Comparison of ENCODE assay signal across 10 cellular contexts in genomic region chr17:72602517-72603345, GRCh38.
A peak's percentile ranks its signal among the peaks of the same experiment; 100 is the strongest.
DNase-seq lines count a peak whose midpoint lies in the region; ATAC-seq and TF ChIP-seq lines count a peak whose summit lies in the region.
"Had no signal": no experiment of that assay in that cellular context is flagged by ENCODE, and none has a peak within 500 bp of the region (broad histone marks: within the 10 kb centered on the region; RNA-seq: fewer than 3 reads in every experiment).

No MANE protein-coding gene starts in this region.

- no peaks in the 10 kb centered on the region for H3K4me1 Mint-ChIP-seq in T-helper 17 cell

- no peaks in the 10 kb centered on the region for H3K36me3 Mint-ChIP-seq in T-helper 17 cell (ENCODE audit: low read depth)

- no peak overlapping the region for H3K27ac Mint-ChIP-seq in T-helper 17 cell

- ATAC-seq in HG02678 (IDR thresholded peaks at IDR 0.05; ENCODE audit: unreplicated experiment) (peak; percentile 50), SK-N-SH treated with all-trans-retinoic acid at 6 μM for 48 hours (peak; percentile 27), T-helper 17 cell (no peak), HG03095 (IDR thresholded peaks at IDR 0.05; ENCODE audit: unreplicated experiment) (no peak)

- no peaks in the 10 kb centered on the region for H3K27me3 ChIP-seq in BJ (ENCODE audit: control insufficient read depth, insufficient read depth, low read length)

- no peak overlapping the region for H3K4me3 Mint-ChIP-seq in T-helper 17 cell

- no peaks in the 10 kb centered on the region for H3K9me3 ChIP-seq in T-helper 17 cell (ENCODE audit: control insufficient read depth, low read length, poor library complexity, severe bottlenecking)

- H3K27me3 Mint-ChIP-seq in T-helper 17 cell, result peaks cover 22% of the 10 kb centered on the region

- H3K36me3 ChIP-seq in BJ (ENCODE audit: control insufficient read depth, insufficient read depth, low read length), result no peaks in the 10 kb centered on the region

- CTCF ChIA-PET in BJ (lab: Yijun Ruan, JAX), result interaction anchor here (0.5 to 3.2 kb wide), 10 partner anchors 8 to 122 kb away, joined by 3 to 15 read pairs (median 3); no protein-coding TSS in a partner anchor

- DNase-seq in BJ (ENCODE audit: low read depth) (no peak), iris pigment epithelial cell (ENCODE audit: low read depth) (peak; percentile 81), T-helper 17 cell (no peak), NCI-H774 (lab: John Stamatoyannopoulos, UW) (no peak)
- no peak for DNase-seq in activated CD4-positive, alpha-beta T cell treated with anti-CD3 and anti-CD28 coated beads, Interleukin-2, amount 50 U/mL, for 1 hour
- DNase-seq: aorta, NCI-H1930 had no signal

- peak; percentile 46 for TF ChIP-seq CTCF in BJ (IDR thresholded peaks at IDR 0.05; ENCODE audit: insufficient read depth, low read depth, low read length)

- POLR2A ChIA-PET in BJ (lab: Charles Lee), result interaction anchor here (0.7 to 1.2 kb wide), 2 partner anchors 12 to 116 kb away, joined by 3 to 4 read pairs; no protein-coding TSS in a partner anchor

- no peak overlapping the region for H3K4me3 ChIP-seq in BJ (ENCODE audit: low read depth, low read length)

TF ChIP-seq in SK-N-SH treated with all-trans-retinoic acid at 6 μM for 48 hours, 23 proteins besides CTCF, POLR2A, EP300 and RAD21:
- TF ChIP-seq ZC3H10 (CRISPR knock-in tag; IDR thresholded peaks at IDR 0.05), result no peak
- TF ChIP-seq RARB (CRISPR knock-in tag; IDR thresholded peaks at IDR 0.05), result no peak
- no peak for TF ChIP-seq POU6F1 (CRISPR knock-in tag; IDR thresholded peaks at IDR 0.05; ENCODE audit: borderline replicate concordance, low read depth)
- TF ChIP-seq TOX (CRISPR knock-in tag; IDR thresholded peaks at IDR 0.05; ENCODE audit: borderline replicate concordance), result no peak
- no peak for TF ChIP-seq ZNF70 (CRISPR knock-in tag; IDR thresholded peaks at IDR 0.05)
- no peak for TF ChIP-seq GLIS3 (CRISPR knock-in tag; IDR thresholded peaks at IDR 0.05)
- no peak for TF ChIP-seq SNAI2 (CRISPR knock-in tag; IDR thresholded peaks at IDR 0.05)
- no peak for TF ChIP-seq ZNF565 (CRISPR knock-in tag; conservative IDR thresholded peaks at IDR 0.05; ENCODE audit: low read depth)
- TF ChIP-seq ZNF8 (CRISPR knock-in tag; IDR thresholded peaks at IDR 0.05), result no peak
- no peak for TF ChIP-seq CSDC2 (CRISPR knock-in tag; IDR thresholded peaks at IDR 0.05)
- TF ChIP-seq PPARA (CRISPR knock-in tag; IDR thresholded peaks at IDR 0.05; ENCODE audit: borderline replicate concordance), result no peak
- TF ChIP-seq ZFP3 (CRISPR knock-in tag; IDR thresholded peaks at IDR 0.05), result no peak
- no peak for TF ChIP-seq CREB5 (CRISPR knock-in tag; IDR thresholded peaks at IDR 0.05; ENCODE audit: low read depth)
- no peak for TF ChIP-seq PATZ1 (CRISPR knock-in tag; IDR thresholded peaks at IDR 0.05; ENCODE audit: borderline replicate concordance)
TF ChIP-seq in SK-N-SH treated with all-trans-retinoic acid at 6 μM for 48 hours: peak in this region for 0.

Comparison
In these comparisons a context has a peak if more than half of its experiments do, and no peak if none do; other contexts are left out.
1. ATAC-seq: peak in HG02678 (single experiment) and SK-N-SH treated with all-trans-retinoic acid at 6 μM for 48 hours (single experiment); none in T-helper 17 cell (single experiment) and HG03095 (single experiment).